3 cellular contexts compared by ENCODE assay signal in genomic region chr14:35140718-35141581, GRCh38.
TF ChIP-seq lines count a peak whose summit lies in the region.

No MANE protein-coding gene starts in this region.

TF ChIP-seq in HEK293, 187 proteins besides CTCF, POLR2A, EP300 and RAD21:
- TF ChIP-seq SP3 (tag by site-specific recombination; IDR thresholded peaks at IDR 0.05): no peak
- TF ChIP-seq KLF17 (tag by site-specific recombination; IDR thresholded peaks at IDR 0.05): no peak
- TF ChIP-seq ZNF654 (tag by site-specific recombination; IDR thresholded peaks at IDR 0.05; ENCODE audit: low read depth): peak; percentile 57
- no peak for TF ChIP-seq ZNF473 (tag by site-specific recombination; IDR thresholded peaks at IDR 0.05)
- no peak for TF ChIP-seq ZNF548 (tag by site-specific recombination; IDR thresholded peaks at IDR 0.05)

TF ChIP-seq in SK-N-SH treated with all-trans-retinoic acid at 6 μM for 48 hours, 23 proteins besides CTCF, POLR2A, EP300 and RAD21:
- no peak for TF ChIP-seq POU6F1 (CRISPR knock-in tag; IDR thresholded peaks at IDR 0.05; ENCODE audit: borderline replicate concordance, low read depth)
- no peak for TF ChIP-seq PATZ1 (CRISPR knock-in tag; IDR thresholded peaks at IDR 0.05; ENCODE audit: borderline replicate concordance)
- TF ChIP-seq SNAI2 (CRISPR knock-in tag; IDR thresholded peaks at IDR 0.05): no peak
- no peak for TF ChIP-seq TSHZ2 (CRISPR knock-in tag; IDR thresholded peaks at IDR 0.05)
- no peak for TF ChIP-seq ISL1 (CRISPR knock-in tag; IDR thresholded peaks at IDR 0.05)
- no peak for TF ChIP-seq TOX (CRISPR knock-in tag; IDR thresholded peaks at IDR 0.05; ENCODE audit: borderline replicate concordance)
- TF ChIP-seq ZFP3 (CRISPR knock-in tag; IDR thresholded peaks at IDR 0.05): no peak
- no peak for TF ChIP-seq TCF4 (CRISPR knock-in tag; IDR thresholded peaks at IDR 0.05; ENCODE audit: borderline replicate concordance)
- no peak for TF ChIP-seq ZNF70 (CRISPR knock-in tag; IDR thresholded peaks at IDR 0.05)
- no peak for TF ChIP-seq PPARA (CRISPR knock-in tag; IDR thresholded peaks at IDR 0.05; ENCODE audit: borderline replicate concordance)
- no peak for TF ChIP-seq CSRNP3 (CRISPR knock-in tag; IDR thresholded peaks at IDR 0.05)
- no peak for TF ChIP-seq ESRRG (CRISPR knock-in tag; IDR thresholded peaks at IDR 0.05)
- TF ChIP-seq GLIS3 (CRISPR knock-in tag; IDR thresholded peaks at IDR 0.05): no peak
- TF ChIP-seq CSDC2 (CRISPR knock-in tag; IDR thresholded peaks at IDR 0.05): no peak
- TF ChIP-seq RARB (CRISPR knock-in tag; IDR thresholded peaks at IDR 0.05): no peak

TF ChIP-seq in HepG2, 621 proteins besides CTCF, POLR2A, EP300 and RAD21 (continues in another document):
- TF ChIP-seq ZBTB37 (CRISPR knock-in tag; IDR thresholded peaks at IDR 0.05) (no peak), CBX2 (IDR thresholded peaks at IDR 0.05; ENCODE audit: low read depth, low read length) (no peak), CBX2 (CRISPR knock-in tag; IDR thresholded peaks at IDR 0.05; ENCODE audit: low read depth) (no peak), FOXP1 (IDR thresholded peaks at IDR 0.05) (no peak), FOXP1 (CRISPR knock-in tag; IDR thresholded peaks at IDR 0.05) (peak; percentile 51; the same call in 1 of the 2 replicates), DPF2 (CRISPR knock-in tag; IDR thresholded peaks at IDR 0.05; ENCODE audit: borderline replicate concordance, low read depth) (no peak), SMC3 (IDR thresholded peaks at IDR 0.05; ENCODE audit: low read length) (peak; percentile 82), STAG1 (CRISPR knock-in tag; IDR thresholded peaks at IDR 0.05) (peak; percentile 94), TOE1 (CRISPR knock-in tag; IDR thresholded peaks at IDR 0.05) (peak; percentile 54; the same call in 1 of the 2 replicates), ATF4 (CRISPR knock-in tag; IDR thresholded peaks at IDR 0.05) (peak in 1 of 2 experiments; percentile 15; a peak in 1 of 4 replicates), GABPB1 (CRISPR knock-in tag; IDR thresholded peaks at IDR 0.05) (no peak), ZNF101 (CRISPR knock-in tag; IDR thresholded peaks at IDR 0.05; ENCODE audit: borderline replicate concordance, low read depth) (0 out of 2 replicates have a peak, but pooled peaks have one; percentile 68), IKZF1 (IDR thresholded peaks at IDR 0.05) (0 out of 2 replicates have a peak, but pooled peaks have one; percentile 14), ZBTB20 (CRISPR knock-in tag; IDR thresholded peaks at IDR 0.05; ENCODE audit: borderline replicate concordance, low read depth) (no peak), FOXA1 (IDR thresholded peaks at IDR 0.05) (0 out of 2 replicates have a peak, but pooled peaks have one; percentile 3), FOXA1 (CRISPR knock-in tag; IDR thresholded peaks at IDR 0.05) (no peak), THAP11 (CRISPR knock-in tag; IDR thresholded peaks at IDR 0.05) (peak; percentile 23; the same call in 1 of the 2 replicates), SIN3B (IDR thresholded peaks at IDR 0.05; ENCODE audit: low read length) (no peak), HCFC1 (IDR thresholded peaks at IDR 0.05; ENCODE audit: low read depth, low read length) (no peak), ZSCAN29 (CRISPR knock-in tag; conservative IDR thresholded peaks at IDR 0.05) (0 out of 2 replicates have a peak, but pooled peaks have one; percentile 26), FOXA3 (CRISPR knock-in tag; IDR thresholded peaks at IDR 0.05) (peak; percentile 51; the same call in 1 of the 2 replicates), ZNF362 (CRISPR knock-in tag; IDR thresholded peaks at IDR 0.05; ENCODE audit: borderline replicate concordance) (no peak), KDM5A (IDR thresholded peaks at IDR 0.05; ENCODE audit: borderline replicate concordance, low read length) (peak; percentile 80; the same call in 1 of the 2 replicates), FLYWCH1 (CRISPR knock-in tag; IDR thresholded peaks at IDR 0.05) (no peak), SOX5 (CRISPR knock-in tag; IDR thresholded peaks at IDR 0.05; ENCODE audit: borderline replicate concordance) (0 out of 2 replicates have a peak, but pooled peaks have one; percentile 38), ZNF281 (CRISPR knock-in tag; IDR thresholded peaks at IDR 0.05; ENCODE audit: borderline replicate concordance) (no peak), PBX2 (CRISPR knock-in tag; IDR thresholded peaks at IDR 0.05) (no peak), MIXL1 (CRISPR knock-in tag; IDR thresholded peaks at IDR 0.05) (peak; percentile 91), ELF3 (CRISPR knock-in tag; IDR thresholded peaks at IDR 0.05) (peak; percentile 55; the same call in 1 of the 2 replicates), PPARG (CRISPR knock-in tag; conservative IDR thresholded peaks at IDR 0.05) (peak; percentile 31; the same call in 1 of the 2 replicates), MLXIP (CRISPR knock-in tag; IDR thresholded peaks at IDR 0.05; ENCODE audit: borderline replicate concordance) (no peak), ZBTB25 (CRISPR knock-in tag; IDR thresholded peaks at IDR 0.05) (peak; percentile 37; the same call in 1 of the 2 replicates), ZMYM3 (CRISPR knock-in tag; IDR thresholded peaks at IDR 0.05) (no peak), HOMEZ (CRISPR knock-in tag; IDR thresholded peaks at IDR 0.05; ENCODE audit: low read depth) (peak; percentile 28; the same call in 1 of the 2 replicates), PHB2 (IDR thresholded peaks at IDR 0.05; ENCODE audit: partially characterized antibody) (no peak), ARID3A (IDR thresholded peaks at IDR 0.05; ENCODE audit: low read depth, low read length) (peak; percentile 86), ZNF343 (CRISPR knock-in tag; IDR thresholded peaks at IDR 0.05) (0 out of 2 replicates have a peak, but pooled peaks have one; percentile 17)
